In the genomic region with DNA sequence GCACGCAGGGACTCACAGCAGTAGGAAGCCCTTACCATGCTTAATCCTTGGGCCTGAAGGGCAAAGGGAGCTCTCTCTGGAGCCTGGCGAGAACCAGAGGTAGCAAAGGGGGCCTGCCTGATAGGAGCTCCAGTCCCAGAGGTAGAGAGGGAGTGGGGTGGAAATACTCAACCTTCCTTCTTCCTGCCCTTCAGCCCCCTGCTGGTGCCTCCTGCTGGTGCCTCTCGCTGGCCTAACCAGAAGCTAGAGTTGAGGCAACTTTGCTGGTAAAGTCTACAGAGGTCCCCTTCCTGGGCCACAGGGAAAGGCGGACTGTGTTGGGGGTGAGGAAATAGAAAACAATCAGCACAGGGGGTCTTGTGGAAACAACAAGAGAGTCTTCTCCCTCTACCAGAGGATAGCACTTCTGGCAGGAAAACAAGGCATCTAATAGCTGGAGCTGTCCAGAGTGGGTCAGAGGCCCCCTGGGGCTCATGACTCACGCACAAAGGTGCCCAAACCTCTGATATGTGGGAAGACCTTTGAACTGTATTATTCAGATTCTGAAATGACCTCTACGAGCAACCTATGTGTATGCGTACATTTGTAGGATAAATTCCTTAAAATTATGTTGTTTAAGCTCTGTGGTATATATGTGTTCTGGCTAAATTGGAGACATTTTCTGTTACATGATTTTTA, we compare ENCODE assay signal across 14 cellular contexts.
DNase-seq lines count a peak whose midpoint lies in the region; ATAC-seq, FAIRE-seq and TF ChIP-seq lines count a peak whose summit lies in the region.
"Had no signal": no experiment of that assay in that cellular context is flagged by ENCODE, and none has a peak within 500 bp of the region (broad histone marks: within the 10 kb centered on the region; RNA-seq: fewer than 3 reads in every experiment).

No MANE protein-coding gene starts in this region.

- no peaks in the 10 kb centered on the region for H4K20me1 ChIP-seq in K562 (replicated peaks; ENCODE audit: control insufficient read depth, insufficient read depth, low read length)

- peaks cover 14% of the 10 kb centered on the region for H3K4me1 Mint-ChIP-seq in activated naive CD8-positive, alpha-beta T cell treated with anti-CD3 and anti-CD28 coated beads for 36 hours
- H3K4me1 Mint-ChIP-seq in immature natural killer cell, result no peaks in the 10 kb centered on the region
- peaks cover 22 to 32% (median 30%) of the 10 kb centered on the region in 3 donors for H3K4me1 Mint-ChIP-seq in T-cell
- H3K4me1 Mint-ChIP-seq: natural killer cell had no signal

- no peak overlapping the region for H3K9ac ChIP-seq in K562 (ENCODE audit: insufficient read depth in 1 of 2, low read depth in 2 of 2, low read length in 2 of 2)

- no peaks in the 10 kb centered on the region for H3K79me2 ChIP-seq in K562 (ENCODE audit: control insufficient read depth, insufficient read depth, low read length)

- TF ChIP-seq RAD21 in K562 (CRISPR knock-in tag; conservative IDR thresholded peaks at IDR 0.05 in 1 of 2, IDR thresholded peaks at IDR 0.05 in 1 of 2), result peak in 1 of 2 experiments; percentile 11; a peak in 1 of 4 replicates

- POLR2A ChIA-PET in K562 (lab: Yijun Ruan, JAX), result interaction anchor here (0.6 kb wide), 2 partner anchors 18 to 169 kb away, joined by 3 read pairs; no protein-coding TSS in a partner anchor
- POLR2A ChIA-PET in T-cell (lab: Charles Lee), result no interaction called here

- H2AFZ ChIP-seq in K562 (ENCODE audit: low read depth, low read length), result no peak overlapping the region

- no peaks in the 10 kb centered on the region for H3K27me3 Mint-ChIP-seq in activated naive CD8-positive, alpha-beta T cell treated with anti-CD3 and anti-CD28 coated beads for 36 hours
- H3K27me3 Mint-ChIP-seq in immature natural killer cell (ENCODE audit: low read depth in 3 of 3), result no peaks in the 10 kb centered on the region
- H3K27me3 Mint-ChIP-seq in T-cell, result no peaks in the 10 kb centered on the region

- TF ChIP-seq POLR2A in K562 (conservative IDR thresholded peaks at IDR 0.05), result no peak

- H3K27me3 ChIP-seq in K562 (ENCODE audit: control insufficient read depth in 2 of 2, insufficient read depth in 2 of 2, low read length in 2 of 2), result no peaks in the 10 kb centered on the region
- H3K27me3 ChIP-seq: breast epithelium had no signal

- intact Hi-C loops in K562 (cut with micrococcal nuclease), result no loop called here
- intact Hi-C loops in left colon (cut with DNase I, micrococcal nuclease), result no loop called here

- 31% methylated on average over 7 of the region's 7 CpGs for WGBS in K562 (ENCODE audit: insufficient coverage, low coverage, missing lambda C conversion rate)

- ATAC-seq in K562, result peak; percentile 59
- peak; percentile 55 for ATAC-seq in left colon
- ATAC-seq in T-cell (replicated peaks in 1 of 4), result no peak
- ATAC-seq: natural killer cell had no signal

- peaks cover 0 to 8% of the 10 kb centered on the region in 2 experiments; a peak in 3 of 5 replicates for H3K4me1 ChIP-seq in K562 (replicated peaks in 1 of 2; ENCODE audit: control insufficient read depth in 2 of 2, insufficient read depth in 2 of 2, low read length in 2 of 2)
- H3K4me1 ChIP-seq: breast epithelium had no signal

- no peak overlapping the region for H3K27ac Mint-ChIP-seq in activated naive CD8-positive, alpha-beta T cell treated with anti-CD3 and anti-CD28 coated beads for 36 hours
- H3K27ac Mint-ChIP-seq in immature natural killer cell (no peak overlapping the region), T-cell (no peak overlapping the region)
- H3K27ac Mint-ChIP-seq: natural killer cell had no signal

- H3K4me3 ChIP-seq in K562, result no peak overlapping the region
- H3K4me3 ChIP-seq: breast epithelium had no signal

- DNase-seq in A172 (ENCODE audit: low spot score) (peak; percentile 54), HuH-7.5 (ENCODE audit: low spot score) (peak; percentile 39), K562 (ENCODE audit: extremely low read depth in 1 of 4, low spot score in 3 of 4) (peak in 1 of 4 experiments; percentile 13), left colon (no peak), immature natural killer cell (no peak), retina (no peak), T-cell (no peak)
- DNase-seq in activated naive CD8-positive, alpha-beta T cell treated with anti-CD3 and anti-CD28 coated beads for 36 hours, result no peak
- DNase-seq: AML-193, natural killer cell, NCI-H1417, NCI-H524 treated with DMSO at 0.1 percent for 48 hours, SIG-M5 had no signal

- no peak overlapping the region for H3K4me3 Mint-ChIP-seq in activated naive CD8-positive, alpha-beta T cell treated with anti-CD3 and anti-CD28 coated beads for 36 hours
- H3K4me3 Mint-ChIP-seq in immature natural killer cell, result no peak overlapping the region
- peak overlapping the region in 1 of 3 donors; percentile 64 for H3K4me3 Mint-ChIP-seq in T-cell
- H3K4me3 Mint-ChIP-seq: natural killer cell had no signal

- H3K9me1 ChIP-seq in K562 (ENCODE audit: control insufficient read depth, insufficient read depth, low read length), result no peaks in the 10 kb centered on the region

- in situ Hi-C loops in K562 (cut with MboI), result no loop called here

- peaks cover 5% of the 10 kb centered on the region for H3K36me3 Mint-ChIP-seq in activated naive CD8-positive, alpha-beta T cell treated with anti-CD3 and anti-CD28 coated beads for 36 hours
- H3K36me3 Mint-ChIP-seq in immature natural killer cell (peaks cover 13 to 34% (median 14%) of the 10 kb centered on the region in 3 donors), T-cell (peaks cover 33% of the 10 kb centered on the region)
- H3K36me3 Mint-ChIP-seq: natural killer cell had no signal

- TF ChIP-seq EP300 in K562 (IDR thresholded peaks at IDR 0.05; ENCODE audit: low read length), result no peak

- CTCF ChIA-PET in K562 (lab: Yijun Ruan, JAX; ENCODE audit: low intra/inter-chr PET ratio) (no interaction called here), T-cell (lab: Charles Lee) (interaction anchor here in 1 of 2 donors (0.6 to 0.9 kb wide), 4 partner anchors 14 to 53 kb away, joined by 3 to 4 read pairs (median 4); no protein-coding TSS in a partner anchor)

- no peaks in the 10 kb centered on the region for H3K9me3 ChIP-seq in K562 (replicated peaks; ENCODE audit: control insufficient read depth, insufficient read depth, low read depth, low read length)
- H3K9me3 ChIP-seq: breast epithelium had no signal

- peaks cover 1% of the 10 kb centered on the region for H3K9me3 Mint-ChIP-seq in activated naive CD8-positive, alpha-beta T cell treated with anti-CD3 and anti-CD28 coated beads for 36 hours
- no peaks in the 10 kb centered on the region for H3K9me3 Mint-ChIP-seq in immature natural killer cell
- H3K9me3 Mint-ChIP-seq in T-cell, result peaks cover 0 to 1% (median 0%) of the 10 kb centered on the region in 3 donors
- H3K9me3 Mint-ChIP-seq: natural killer cell had no signal

- BruUV-seq in K562 (replicated peaks; lab: Mats Ljungman, UMichigan), result no TSS peak

- FAIRE-seq in K562 (lab: Jason Lieb, UNC), result no peak

- no peak overlapping the region for H3K4me2 ChIP-seq in K562 (ENCODE audit: insufficient read depth, low read length)

- H3K36me3 ChIP-seq in K562 (ENCODE audit: control insufficient read depth, insufficient read depth, low read length), result no peaks in the 10 kb centered on the region
- H3K36me3 ChIP-seq: breast epithelium had no signal

- 0 out of 6 replicates have a peak, but pooled peaks of 1 of the 3 experiments have one; percentile 22 for TF ChIP-seq CTCF in K562 (IDR thresholded peaks at IDR 0.05 in 2 of 3, conservative IDR thresholded peaks at IDR 0.05 in 1 of 3; ENCODE audit: insufficient read depth in 2 of 3, low read depth in 1 of 3, low read length in 3 of 3)

- H3K27ac ChIP-seq in K562 (ENCODE audit: extremely low read depth, low read depth, low read length), result no peak overlapping the region
- H3K27ac ChIP-seq: breast epithelium had no signal

TF ChIP-seq in K562, 482 proteins besides CTCF, POLR2A, EP300 and RAD21 (continues in another document):
- no peak for TF ChIP-seq MEF2A (IDR thresholded peaks at IDR 0.05; ENCODE audit: control insufficient read depth, low read depth, low read length)
- TF ChIP-seq NFIX (CRISPR knock-in tag; IDR thresholded peaks at IDR 0.05; ENCODE audit: low read depth), result no peak
- no peak for TF ChIP-seq CEBPB (tag; IDR thresholded peaks at IDR 0.05)
- no peak for TF ChIP-seq CAMTA2 (CRISPR knock-in tag; conservative IDR thresholded peaks at IDR 0.05)
- TF ChIP-seq BHLHE40 (IDR thresholded peaks at IDR 0.05; ENCODE audit: low read length), result no peak
- TF ChIP-seq ZNF707 (CRISPR knock-in tag; conservative IDR thresholded peaks at IDR 0.05), result no peak
- TF ChIP-seq, protein P1, sequence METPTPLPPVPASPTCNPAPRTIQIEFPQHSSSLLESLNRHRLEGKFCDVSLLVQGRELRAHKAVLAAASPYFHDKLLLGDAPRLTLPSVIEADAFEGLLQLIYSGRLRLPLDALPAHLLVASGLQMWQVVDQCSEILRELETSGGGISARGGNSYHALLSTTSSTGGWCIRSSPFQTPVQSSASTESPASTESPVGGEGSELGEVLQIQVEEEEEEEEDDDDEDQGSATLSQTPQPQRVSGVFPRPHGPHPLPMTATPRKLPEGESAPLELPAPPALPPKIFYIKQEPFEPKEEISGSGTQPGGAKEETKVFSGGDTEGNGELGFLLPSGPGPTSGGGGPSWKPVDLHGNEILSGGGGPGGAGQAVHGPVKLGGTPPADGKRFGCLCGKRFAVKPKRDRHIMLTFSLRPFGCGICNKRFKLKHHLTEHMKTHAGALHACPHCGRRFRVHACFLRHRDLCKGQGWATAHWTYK (CRISPR knock-in tag; IDR thresholded peaks at IDR 0.05), result no peak
- TF ChIP-seq, protein P2, sequence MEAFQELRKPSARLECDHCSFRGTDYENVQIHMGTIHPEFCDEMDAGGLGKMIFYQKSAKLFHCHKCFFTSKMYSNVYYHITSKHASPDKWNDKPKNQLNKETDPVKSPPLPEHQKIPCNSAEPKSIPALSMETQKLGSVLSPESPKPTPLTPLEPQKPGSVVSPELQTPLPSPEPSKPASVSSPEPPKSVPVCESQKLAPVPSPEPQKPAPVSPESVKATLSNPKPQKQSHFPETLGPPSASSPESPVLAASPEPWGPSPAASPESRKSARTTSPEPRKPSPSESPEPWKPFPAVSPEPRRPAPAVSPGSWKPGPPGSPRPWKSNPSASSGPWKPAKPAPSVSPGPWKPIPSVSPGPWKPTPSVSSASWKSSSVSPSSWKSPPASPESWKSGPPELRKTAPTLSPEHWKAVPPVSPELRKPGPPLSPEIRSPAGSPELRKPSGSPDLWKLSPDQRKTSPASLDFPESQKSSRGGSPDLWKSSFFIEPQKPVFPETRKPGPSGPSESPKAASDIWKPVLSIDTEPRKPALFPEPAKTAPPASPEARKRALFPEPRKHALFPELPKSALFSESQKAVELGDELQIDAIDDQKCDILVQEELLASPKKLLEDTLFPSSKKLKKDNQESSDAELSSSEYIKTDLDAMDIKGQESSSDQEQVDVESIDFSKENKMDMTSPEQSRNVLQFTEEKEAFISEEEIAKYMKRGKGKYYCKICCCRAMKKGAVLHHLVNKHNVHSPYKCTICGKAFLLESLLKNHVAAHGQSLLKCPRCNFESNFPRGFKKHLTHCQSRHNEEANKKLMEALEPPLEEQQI (IDR thresholded peaks at IDR 0.05), result no peak

Comparison
In these comparisons a context has a peak if more than half of its experiments do, and no peak if none do; other contexts are left out.
1. DNase-seq: peak in A172 (single experiment) and HuH-7.5 (single experiment); none in left colon (0 of 2), activated naive CD8-positive, alpha-beta T cell treated with anti-CD3 and anti-CD28 coated beads for 36 hours (single experiment), immature natural killer cell (0 of 3), retina (single experiment) and T-cell (0 of 34).
2. ATAC-seq: peak in K562 (single experiment) and left colon (single experiment); none in T-cell (0 of 4).